8 cellular contexts compared by ENCODE assay signal in genomic region chr6:158026054-158026900, GRCh38. TPM values are rescaled to one million over a fixed set of nuclear protein-coding genes. Genes with fewer than 3 reads are reported as not detected.
DNase-seq lines count a peak whose midpoint lies in the region; ATAC-seq, FAIRE-seq and TF ChIP-seq lines count a peak whose summit lies in the region.

No MANE protein-coding gene starts in this region.

- H3K9me3 Mint-ChIP-seq in activated T-helper 17 cell treated with anti-CD3 and anti-CD28 coated beads, Interleukin-2, amount 50 U/mL, for 72 hours = no peaks in the 10 kb centered on the region

- H3K4me3 ChIP-seq in fibroblast of the aortic adventitia (ENCODE audit: low read depth, low read length) (peak overlapping the region; percentile 46), parathyroid adenoma (ENCODE audit: low read depth, low read length) (no peak overlapping the region), tibial nerve (peak overlapping the region in 2 of 4 donors; percentile 16 to 21)

- H3K27me3 ChIP-seq in parathyroid adenoma (ENCODE audit: control insufficient read depth, insufficient read depth, low read length) (no peaks in the 10 kb centered on the region), tibial nerve (no peaks in the 10 kb centered on the region)

- H3K4me1 Mint-ChIP-seq in activated T-helper 17 cell treated with anti-CD3 and anti-CD28 coated beads, Interleukin-2, amount 50 U/mL, for 72 hours = peaks cover 14% of the 10 kb centered on the region

- no peak overlapping the region for H3K9ac ChIP-seq in parathyroid adenoma

- H3K9me3 ChIP-seq in parathyroid adenoma (ENCODE audit: control insufficient read depth, low read length) (no peaks in the 10 kb centered on the region), tibial nerve (no peaks in the 10 kb centered on the region)

- peak; percentile 89 for FAIRE-seq in RCC 7860 (lab: Jason Lieb, UNC)

- H3K27ac Mint-ChIP-seq in activated T-helper 17 cell treated with anti-CD3 and anti-CD28 coated beads, Interleukin-2, amount 50 U/mL, for 72 hours = peak overlapping the region; percentile 99

- peak; percentile 50 to 58 for TF ChIP-seq EP300 in tibial nerve (IDR thresholded peaks at IDR 0.05)

- 41 to 48% methylated on average over 20 to 21 of the region's 21 CpGs for WGBS in tibial nerve, 2 donors

- ATAC-seq in GM21367 (IDR thresholded peaks at IDR 0.05; ENCODE audit: unreplicated experiment) = peak; percentile 77
- ATAC-seq in activated T-helper 17 cell treated with anti-CD3 and anti-CD28 coated beads, Interleukin-2, amount 50 U/mL, for 72 hours (replicated peaks) = peak; percentile 93

- H3K36me3 ChIP-seq in parathyroid adenoma (ENCODE audit: control insufficient read depth, insufficient read depth, low read length) (no peaks in the 10 kb centered on the region), tibial nerve (no peaks in the 10 kb centered on the region)

- peak overlapping the region; percentile 92 for H3K4me3 Mint-ChIP-seq in activated T-helper 17 cell treated with anti-CD3 and anti-CD28 coated beads, Interleukin-2, amount 50 U/mL, for 72 hours

- no peaks in the 10 kb centered on the region for H3K27me3 Mint-ChIP-seq in activated T-helper 17 cell treated with anti-CD3 and anti-CD28 coated beads, Interleukin-2, amount 50 U/mL, for 72 hours

- H2AFZ ChIP-seq in parathyroid adenoma = peak overlapping the region; percentile 38

- H3K79me2 ChIP-seq in parathyroid adenoma = no peaks in the 10 kb centered on the region

- DNase-seq in COR-L47 (lab: John Stamatoyannopoulos, UW) = peak; percentile 75
- DNase-seq in HS-5 (ENCODE audit: low read depth) = peak; percentile 90
- DNase-seq in RCC 7860 (ENCODE audit: low spot score) = peak; percentile 95
- peak; percentile 98 for DNase-seq in fibroblast of the aortic adventitia (ENCODE audit: low read depth)
- DNase-seq in tibial nerve (ENCODE audit: low spot score in 2 of 2) = peak; percentile 70 to 85

- TF ChIP-seq CTCF in fibroblast of the aortic adventitia (IDR thresholded peaks at IDR 0.05; ENCODE audit: insufficient read depth, low read length) (peak; percentile 79), parathyroid adenoma (IDR thresholded peaks at IDR 0.05) (no peak), tibial nerve (IDR thresholded peaks at IDR 0.05) (peak in 4 of 5 experiments; percentile 22 to 66 (median 42))

- peaks cover 27% of the 10 kb centered on the region for H3K36me3 Mint-ChIP-seq in activated T-helper 17 cell treated with anti-CD3 and anti-CD28 coated beads, Interleukin-2, amount 50 U/mL, for 72 hours (ENCODE audit: low read depth)

- H3K4me1 ChIP-seq in parathyroid adenoma = no peaks in the 10 kb centered on the region
- peaks cover 0 to 27% (median 9%) of the 10 kb centered on the region in 4 donors for H3K4me1 ChIP-seq in tibial nerve

- peak overlapping the region; percentile 44 for H3K4me2 ChIP-seq in parathyroid adenoma (ENCODE audit: low read length)

- H3K27ac ChIP-seq in parathyroid adenoma = no peak overlapping the region
- H3K27ac ChIP-seq in tibial nerve = peak overlapping the region; percentile 33 to 82 (median 60)

- TF ChIP-seq POLR2A in tibial nerve (IDR thresholded peaks at IDR 0.05) = no peak

RNA-seq across cellular contexts. Expression of gene SYNJ2, which starts 44.6 kb away (rescaled TPM):
- total RNA-seq in activated T-helper 17 cell treated with anti-CD3 and anti-CD28 coated beads, Interleukin-2, amount 50 U/mL, for 72 hours = 10 to 100 TPM; 28.0 to 32.0 TPM
- total RNA-seq in fibroblast of the aortic adventitia (ENCODE audit: low replicate concordance) (15.2 and 73.6 TPM in 2 replicates), tibial nerve (10 to 100 TPM in 1 of 4 donors, 1 to 10 TPM in 3; 4.4 to 10.5 (median 5.6) TPM)
